ENCODE assay signal across 1 cellular context in genomic region chr16:83785455-83785854, GRCh38.
TF ChIP-seq lines count a peak whose summit lies in the region.

No MANE protein-coding gene starts in this region.

TF ChIP-seq in HepG2, 621 proteins besides CTCF, POLR2A, EP300 and RAD21 (continued from another document):
- TF ChIP-seq ZNF704 (CRISPR knock-in tag; IDR thresholded peaks at IDR 0.05; ENCODE audit: borderline replicate concordance) = no peak
- TF ChIP-seq MAFK (conservative IDR thresholded peaks at IDR 0.05 in 1 of 2, IDR thresholded peaks at IDR 0.05 in 1 of 2; ENCODE audit: low read length in 2 of 2) = peak; percentile 89 to 93
- TF ChIP-seq BCL3 (CRISPR knock-in tag; IDR thresholded peaks at IDR 0.05) = no peak
- TF ChIP-seq CCDC6 (CRISPR knock-in tag; IDR thresholded peaks at IDR 0.05) = no peak
- TF ChIP-seq AGO2 (optimal IDR thresholded peaks at IDR 0.05; ENCODE audit: low read depth, low read length) = no peak
- TF ChIP-seq ZNF253 (CRISPR knock-in tag; IDR thresholded peaks at IDR 0.05; ENCODE audit: borderline replicate concordance) = no peak
- TF ChIP-seq MAFF (IDR thresholded peaks at IDR 0.05; ENCODE audit: low read depth, low read length) = peak; percentile 89
- TF ChIP-seq ZNF275 (CRISPR knock-in tag; IDR thresholded peaks at IDR 0.05; ENCODE audit: borderline replicate concordance) = no peak
- TF ChIP-seq TCF12 (IDR thresholded peaks at IDR 0.05) = no peak
- no peak for TF ChIP-seq TCF12 (CRISPR knock-in tag; IDR thresholded peaks at IDR 0.05)
